In the genomic region with DNA sequence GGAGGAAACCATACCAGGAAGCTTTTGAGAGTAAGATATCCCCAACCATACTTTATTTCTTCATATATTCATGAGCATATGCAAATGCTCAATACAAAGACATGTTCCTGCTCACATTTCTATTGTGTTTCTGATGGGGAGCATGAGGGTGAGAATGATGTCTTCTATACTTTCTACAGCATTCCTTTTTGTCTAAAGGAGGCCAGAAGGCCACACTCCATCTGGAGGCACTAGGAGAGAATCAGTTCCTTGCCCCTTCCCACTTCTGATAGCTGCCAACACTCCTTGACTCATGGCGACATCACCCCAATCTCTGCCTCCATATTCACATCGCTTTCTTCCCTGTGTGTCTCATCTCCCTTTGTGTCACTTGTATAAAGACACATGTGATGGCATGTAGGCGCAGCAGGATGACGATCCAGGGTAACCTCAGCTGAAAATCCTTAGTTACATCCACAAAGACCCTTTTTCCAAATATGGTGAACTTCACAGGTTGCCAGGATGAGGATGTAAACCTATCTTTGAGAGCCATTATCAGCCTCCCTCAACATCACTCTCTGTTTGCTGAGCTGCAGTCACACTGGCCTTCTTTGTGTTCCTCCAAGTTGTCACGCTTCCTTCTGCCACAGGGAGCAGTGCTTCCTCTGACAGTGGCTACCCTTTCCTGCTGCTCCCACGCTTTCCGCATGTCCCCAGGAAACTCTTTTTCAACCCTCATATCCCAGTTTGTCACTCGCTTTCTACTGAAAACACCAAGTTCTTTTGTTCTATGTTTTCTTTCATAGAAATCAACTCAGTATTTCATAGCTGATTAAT, we compare ENCODE assay signal across 2 cellular contexts.
TF ChIP-seq lines count a peak whose summit lies in the region.

No MANE protein-coding gene starts in this region.

TF ChIP-seq in K562, 482 proteins besides CTCF, POLR2A, EP300 and RAD21 (continued from another document):
- TF ChIP-seq, protein P1, sequence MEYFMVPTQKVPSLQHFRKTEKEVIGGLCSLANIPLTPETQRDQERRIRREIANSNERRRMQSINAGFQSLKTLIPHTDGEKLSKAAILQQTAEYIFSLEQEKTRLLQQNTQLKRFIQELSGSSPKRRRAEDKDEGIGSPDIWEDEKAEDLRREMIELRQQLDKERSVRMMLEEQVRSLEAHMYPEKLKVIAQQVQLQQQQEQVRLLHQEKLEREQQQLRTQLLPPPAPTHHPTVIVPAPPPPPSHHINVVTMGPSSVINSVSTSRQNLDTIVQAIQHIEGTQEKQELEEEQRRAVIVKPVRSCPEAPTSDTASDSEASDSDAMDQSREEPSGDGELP (CRISPR knock-in tag; IDR thresholded peaks at IDR 0.05; ENCODE audit: borderline replicate concordance), result no peak
- peak; percentile 15; the same call in 1 of the 2 replicates for TF ChIP-seq CREM (IDR thresholded peaks at IDR 0.05; ENCODE audit: low read depth)

TF ChIP-seq in liver, 16 proteins besides CTCF, POLR2A, EP300 and RAD21 (continued from another document):
- TF ChIP-seq, protein P2, sequence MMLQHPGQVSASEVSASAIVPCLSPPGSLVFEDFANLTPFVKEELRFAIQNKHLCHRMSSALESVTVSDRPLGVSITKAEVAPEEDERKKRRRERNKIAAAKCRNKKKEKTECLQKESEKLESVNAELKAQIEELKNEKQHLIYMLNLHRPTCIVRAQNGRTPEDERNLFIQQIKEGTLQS (IDR thresholded peaks at IDR 0.05), result no peak
- TF ChIP-seq HNF4A (conservative IDR thresholded peaks at IDR 0.05), result no peak
TF ChIP-seq in liver: peak in this region for 0.
